In genomic region chr1:109793486-109794318, GRCh38 we compare ENCODE assay signal across 1 cellular context.
TF ChIP-seq lines count a peak whose summit lies in the region.

No MANE protein-coding gene starts in this region.

TF ChIP-seq in K562, 482 proteins besides CTCF, POLR2A, EP300 and RAD21 (continued from another document and continues in another):
- TF ChIP-seq JUNB (CRISPR knock-in tag; conservative IDR thresholded peaks at IDR 0.05) (no peak), CHD2 (IDR thresholded peaks at IDR 0.05; ENCODE audit: low read depth, low read length) (no peak), GATA2 (CRISPR knock-in tag; IDR thresholded peaks at IDR 0.05) (0 out of 2 replicates have a peak, but pooled peaks have one; percentile 42), WHSC1 (IDR thresholded peaks at IDR 0.05; ENCODE audit: low read length) (no peak), NFATC3 (IDR thresholded peaks at IDR 0.05) (no peak), ZNF449 (CRISPR knock-in tag; IDR thresholded peaks at IDR 0.05) (no peak), NCOA6 (IDR thresholded peaks at IDR 0.05) (no peak), ZC3H11A (IDR thresholded peaks at IDR 0.05; ENCODE audit: low read depth, low read length) (no peak), MAFG (tag; conservative IDR thresholded peaks at IDR 0.05) (peak; percentile 21; the same call in 1 of the 2 replicates), HNRNPK (IDR thresholded peaks at IDR 0.05; ENCODE audit: low read depth, low read length, poor library complexity, severe bottlenecking) (no peak), CREBBP (IDR thresholded peaks at IDR 0.05; ENCODE audit: low read depth, low read length) (no peak), SIX5 (IDR thresholded peaks at IDR 0.05; ENCODE audit: borderline replicate concordance in 1 of 2, insufficient read depth in 1 of 2, low read depth in 1 of 2, low read length in 2 of 2) (no peak), NONO (IDR thresholded peaks at IDR 0.05; ENCODE audit: low read depth in 2 of 2, low read length in 1 of 2) (no peak), CREB5 (CRISPR knock-in tag; IDR thresholded peaks at IDR 0.05) (no peak), IRF1 (CRISPR knock-in tag; IDR thresholded peaks at IDR 0.05; ENCODE audit: borderline replicate concordance) (no peak), SAFB2 (IDR thresholded peaks at IDR 0.05; ENCODE audit: borderline replicate concordance, low read depth, low read length, severe bottlenecking) (no peak), FOXK2 (conservative IDR thresholded peaks at IDR 0.05 in 1 of 2, IDR thresholded peaks at IDR 0.05 in 1 of 2; ENCODE audit: low read depth in 2 of 2) (no peak), ZNF644 (tag; IDR thresholded peaks at IDR 0.05; ENCODE audit: low read depth) (0 out of 2 replicates have a peak, but pooled peaks have one; percentile 51), HDAC3 (IDR thresholded peaks at IDR 0.05; ENCODE audit: borderline replicate concordance, partially characterized antibody) (no peak), ZEB2 (IDR thresholded peaks at IDR 0.05) (no peak), GTF2E2 (tag; IDR thresholded peaks at IDR 0.05) (no peak), ZBTB34 (CRISPR knock-in tag; IDR thresholded peaks at IDR 0.05) (no peak), ZNF277 (CRISPR knock-in tag; IDR thresholded peaks at IDR 0.05; ENCODE audit: borderline replicate concordance) (no peak), ZNF316 (IDR thresholded peaks at IDR 0.05) (no peak), RNF2 (IDR thresholded peaks at IDR 0.05) (no peak), KLF10 (CRISPR knock-in tag; IDR thresholded peaks at IDR 0.05) (no peak), TFAM (CRISPR knock-in tag; conservative IDR thresholded peaks at IDR 0.05) (no peak), NR3C1 (CRISPR knock-in tag; IDR thresholded peaks at IDR 0.05) (no peak), ZC3H4 (CRISPR knock-in tag; IDR thresholded peaks at IDR 0.05; ENCODE audit: borderline replicate concordance) (no peak), PHB2 (IDR thresholded peaks at IDR 0.05; ENCODE audit: low read depth) (no peak), ZZZ3 (IDR thresholded peaks at IDR 0.05) (no peak), ZNF699 (CRISPR knock-in tag; IDR thresholded peaks at IDR 0.05; ENCODE audit: insufficient replicate concordance) (no peak), ZNF589 (CRISPR knock-in tag; IDR thresholded peaks at IDR 0.05; ENCODE audit: low read depth) (no peak), LCOR (CRISPR knock-in tag; IDR thresholded peaks at IDR 0.05) (no peak), POU5F1 (IDR thresholded peaks at IDR 0.05; ENCODE audit: borderline replicate concordance, low read depth, low read length, partially characterized antibody) (no peak), MEF2A (IDR thresholded peaks at IDR 0.05; ENCODE audit: control insufficient read depth, low read depth, low read length) (no peak), CBX3 (IDR thresholded peaks at IDR 0.05; ENCODE audit: borderline replicate concordance in 1 of 2, low read length in 2 of 2) (no peak), BHLHE40 (IDR thresholded peaks at IDR 0.05; ENCODE audit: low read length) (no peak), ZNF41 (CRISPR knock-in tag; conservative IDR thresholded peaks at IDR 0.05) (no peak), NR2C2 (CRISPR knock-in tag; IDR thresholded peaks at IDR 0.05) (no peak), NR2C2 (tag; IDR thresholded peaks at IDR 0.05) (peak; percentile 39), PPARD (CRISPR knock-in tag; IDR thresholded peaks at IDR 0.05) (no peak), U2AF2 (optimal IDR thresholded peaks at IDR 0.05; ENCODE audit: low read depth, low read length) (no peak), CSDE1 (IDR thresholded peaks at IDR 0.05) (no peak), SNIP1 (IDR thresholded peaks at IDR 0.05; ENCODE audit: low read depth) (no peak), NR2F6 (CRISPR knock-in tag; IDR thresholded peaks at IDR 0.05) (no peak), YBX1 (IDR thresholded peaks at IDR 0.05) (no peak), ZNF217 (CRISPR knock-in tag; IDR thresholded peaks at IDR 0.05) (no peak), SMAD2 (IDR thresholded peaks at IDR 0.05; ENCODE audit: low read depth, low read length) (no peak), SNAPC5 (CRISPR knock-in tag; IDR thresholded peaks at IDR 0.05) (no peak), GTF2A2 (tag; IDR thresholded peaks at IDR 0.05) (no peak), ZC3H8 (IDR thresholded peaks at IDR 0.05) (no peak), ZFP36 (IDR thresholded peaks at IDR 0.05; ENCODE audit: low read depth, low read length, partially characterized antibody) (no peak), MYNN (IDR thresholded peaks at IDR 0.05) (no peak), MYNN (CRISPR knock-in tag; IDR thresholded peaks at IDR 0.05) (no peak), MXD1 (CRISPR knock-in tag; IDR thresholded peaks at IDR 0.05; ENCODE audit: borderline replicate concordance, poor library complexity, severe bottlenecking) (no peak), CHD7 (IDR thresholded peaks at IDR 0.05; ENCODE audit: low read depth, low read length) (no peak), TCF15 (CRISPR knock-in tag; IDR thresholded peaks at IDR 0.05) (no peak), NELFE (IDR thresholded peaks at IDR 0.05; ENCODE audit: insufficient read depth, insufficient read length) (no peak)
